Comparison of ENCODE assay signal across 33 cellular contexts in the genomic region with DNA sequence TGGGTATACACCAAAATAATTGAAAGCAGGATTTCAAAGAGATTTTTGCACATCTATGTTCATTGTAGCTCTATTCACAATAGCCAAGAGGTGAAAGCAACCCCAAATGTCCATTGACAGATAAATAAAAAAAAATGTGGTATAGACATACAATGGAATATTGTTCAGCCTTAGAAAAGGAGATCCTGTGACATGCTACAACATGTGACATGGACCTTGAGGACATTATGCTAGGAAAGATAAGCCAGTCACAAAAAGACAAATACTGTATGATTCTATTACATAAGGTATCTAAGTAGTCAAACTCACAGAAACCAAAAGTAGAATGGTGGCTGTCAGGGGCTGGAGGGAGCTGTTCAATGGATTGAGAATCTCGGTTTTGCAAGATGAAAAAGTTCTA. TPM values are rescaled to one million over a fixed set of nuclear protein-coding genes. Genes with fewer than 3 reads are reported as not detected.
"Had no signal": no experiment of that assay in that cellular context is flagged by ENCODE, and none has a peak within 500 bp of the region (broad histone marks: within the 10 kb centered on the region; RNA-seq: fewer than 3 reads in every experiment).

No MANE protein-coding gene starts in this region.

- H3K4me1 Mint-ChIP-seq: immature natural killer cell; stimulated activated memory B cell treated with anti-CD40 and anti-IgM and Interleukin-4, amounts not matched to agents 10 μg/mL and 1 μg/mL and 100 μg/mL, for 72 hours; stimulated activated naive CD8-positive, alpha-beta T cell treated with anti-CD3 and anti-CD28 coated beads, Interleukin-15, amount 100 ng/mL, for 72 hours had no signal

- H3K9me3 ChIP-seq: left lung, lower lobe of right lung, mucosa of descending colon, ovary, right atrium auricular region, right lobe of liver, suprapubic skin, thoracic aorta, tibial artery, upper lobe of right lung had no signal

- H3K27me3 Mint-ChIP-seq: progenitor cell of endocrine pancreas; stimulated activated memory B cell treated with anti-CD40 and anti-IgM and Interleukin-4, amounts not matched to agents 10 μg/mL and 1 μg/mL and 100 μg/mL, for 72 hours; stimulated activated naive CD8-positive, alpha-beta T cell treated with anti-CD3 and anti-CD28 coated beads, Interleukin-15, amount 100 ng/mL, for 72 hours had no signal

- H3K9me3 Mint-ChIP-seq: immature natural killer cell; naive thymus-derived CD4-positive, alpha-beta T cell; natural killer cell treated with Interleukin-12 subunit alpha and Interleukin-12 subunit beta and Interleukin-15 and Interleukin-18, amount 100 ng/mL, for 72 hours; stimulated activated memory B cell treated with anti-CD40 and anti-IgM and Interleukin-4, amounts not matched to agents 10 μg/mL and 1 μg/mL and 100 μg/mL, for 72 hours; stimulated activated naive CD8-positive, alpha-beta T cell treated with anti-CD3 and anti-CD28 coated beads, Interleukin-15, amount 100 ng/mL, for 72 hours had no signal

- H3K27ac ChIP-seq: left lung, lower lobe of right lung, ovary, right atrium auricular region, right lobe of liver, suprapubic skin, thoracic aorta, tibial artery, upper lobe of right lung had no signal

- H3K4me3 ChIP-seq: left lung, lower lobe of right lung, mucosa of descending colon, ovary, right atrium auricular region, right lobe of liver, smooth muscle cell, suprapubic skin, thoracic aorta, tibial artery, upper lobe of right lung had no signal

- DNase-seq: immature natural killer cell; kidney; left colon; left lung; lower lobe of right lung; midbrain; mucosa of descending colon; naive thymus-derived CD4-positive, alpha-beta T cell; ovary; right lobe of liver; stimulated activated CD4-positive, alpha-beta T cell treated with anti-CD3 and anti-CD28 coated beads, Interleukin-1b, Interleukin-23, amount 100 ng/mL, for 48 hours; stimulated activated CD4-positive, alpha-beta T cell treated with anti-CD3 and anti-CD28 coated beads, Interleukin-2, amount 100 ng/mL, for 48 hours; stimulated activated CD4-positive, alpha-beta T cell treated with anti-CD3 and anti-CD28 coated beads, Interleukin-4, amount 100 ng/mL, for 4 hours; stimulated activated CD8-positive, alpha-beta memory T cell treated with anti-CD3 and anti-CD28 coated beads, Interleukin-4, amount 100 ng/mL, for 48 hours; stimulated activated naive CD4-positive, alpha-beta T cell treated with Interleukin-2 at 50 U/mL for 16 hours; stimulated activated naive CD8-positive, alpha-beta T cell treated with anti-CD3 and anti-CD28 coated beads, Interleukin-15, amount 100 ng/mL, for 72 hours; tibial artery; trophoblast cell; upper lobe of right lung had no signal

- H3K27ac Mint-ChIP-seq: immature natural killer cell; naive thymus-derived CD4-positive, alpha-beta T cell; natural killer cell treated with Interleukin-12 subunit alpha and Interleukin-12 subunit beta and Interleukin-15 and Interleukin-18, amount 100 ng/mL, for 72 hours; progenitor cell of endocrine pancreas; stimulated activated memory B cell treated with anti-CD40 and anti-IgM and Interleukin-4, amounts not matched to agents 10 μg/mL and 1 μg/mL and 100 μg/mL, for 72 hours; stimulated activated naive CD8-positive, alpha-beta T cell treated with anti-CD3 and anti-CD28 coated beads, Interleukin-15, amount 100 ng/mL, for 72 hours had no signal

- H3K36me3 ChIP-seq: left lung, lower lobe of right lung, ovary, right atrium auricular region, right lobe of liver, suprapubic skin, tibial artery, upper lobe of right lung had no signal

- ATAC-seq: left colon; left lung; lower lobe of right lung; mucosa of descending colon; naive thymus-derived CD4-positive, alpha-beta T cell; natural killer cell treated with Interleukin-12 subunit alpha and Interleukin-12 subunit beta and Interleukin-15 and Interleukin-18, amount 100 ng/mL, for 72 hours; right lobe of liver; stimulated activated memory B cell treated with anti-CD40 and anti-IgM and Interleukin-4, amounts not matched to agents 10 μg/mL and 1 μg/mL and 100 μg/mL, for 72 hours; stimulated activated naive CD8-positive, alpha-beta T cell treated with anti-CD3 and anti-CD28 coated beads, Interleukin-15, amount 100 ng/mL, for 72 hours; upper lobe of right lung had no signal

- H3K4me1 ChIP-seq: left lung, lower lobe of right lung, right lobe of liver had no signal

- H3K4me2 ChIP-seq: smooth muscle cell had no signal

- H3K36me3 Mint-ChIP-seq: immature natural killer cell; natural killer cell treated with Interleukin-12 subunit alpha and Interleukin-12 subunit beta and Interleukin-15 and Interleukin-18, amount 100 ng/mL, for 72 hours; stimulated activated memory B cell treated with anti-CD40 and anti-IgM and Interleukin-4, amounts not matched to agents 10 μg/mL and 1 μg/mL and 100 μg/mL, for 72 hours had no signal

- H3K4me3 Mint-ChIP-seq: immature natural killer cell; naive thymus-derived CD4-positive, alpha-beta T cell; natural killer cell treated with Interleukin-12 subunit alpha and Interleukin-12 subunit beta and Interleukin-15 and Interleukin-18, amount 100 ng/mL, for 72 hours; stimulated activated memory B cell treated with anti-CD40 and anti-IgM and Interleukin-4, amounts not matched to agents 10 μg/mL and 1 μg/mL and 100 μg/mL, for 72 hours; stimulated activated naive CD8-positive, alpha-beta T cell treated with anti-CD3 and anti-CD28 coated beads, Interleukin-15, amount 100 ng/mL, for 72 hours had no signal

- H3K27me3 ChIP-seq: left lung, ovary, right atrium auricular region, right lobe of liver, suprapubic skin, tibial artery, upper lobe of right lung had no signal

RNA-seq across cellular contexts. Expression of gene GPRC5D, which starts 12.1 kb away (rescaled TPM):
- total RNA-seq: left lung; lower lobe of right lung; mesenteric fat pad; mucosa of descending colon; myocyte; natural killer cell treated with Interleukin-12 subunit alpha and Interleukin-12 subunit beta and Interleukin-15 and Interleukin-18, amount 100 ng/mL, for 72 hours; omental fat pad; progenitor cell of endocrine pancreas; pulmonary artery endothelial cell; renal cortical epithelial cell; right atrium auricular region; right lobe of liver; skeletal muscle tissue; smooth muscle cell; thoracic aorta; upper lobe of right lung had no signal
- polyA plus RNA-seq: neural cell, smooth muscle cell had no signal

RNA-seq across cellular contexts. Expression of gene GPRC5A, which starts 48.5 kb away (rescaled TPM):
- total RNA-seq: natural killer cell treated with Interleukin-12 subunit alpha and Interleukin-12 subunit beta and Interleukin-15 and Interleukin-18, amount 100 ng/mL, for 72 hours had no signal
- polyA plus RNA-seq: immature natural killer cell had no signal
